ENCODE assay signal across 8 cellular contexts in genomic region chr19:58227964-58228583, GRCh38. TPM values are rescaled to one million over a fixed set of nuclear protein-coding genes. Genes with fewer than 3 reads are reported as not detected.
A peak's percentile ranks its signal among the peaks of the same experiment; 100 is the strongest.
DNase-seq lines count a peak whose midpoint lies in the region; ATAC-seq and TF ChIP-seq lines count a peak whose summit lies in the region.

No MANE protein-coding gene starts in this region.

- H3K9me3 ChIP-seq in HUES48 (ENCODE audit: control insufficient read depth, insufficient read depth, low read length) (no peaks in the 10 kb centered on the region), right lobe of liver (peaks cover 0 to 13% (median 3%) of the 10 kb centered on the region in 4 donors), tibial nerve (peaks cover 0 to 97% (median 16%) of the 10 kb centered on the region in 4 donors)

- H3K36me3 ChIP-seq in HUES48 (ENCODE audit: control insufficient read depth, insufficient read depth, low read length) (peaks cover 34% of the 10 kb centered on the region), right lobe of liver (peaks cover 0 to 14% (median 4%) of the 10 kb centered on the region in 4 donors), tibial nerve (peaks cover 0 to 42% (median 6%) of the 10 kb centered on the region in 3 donors)

- 8% methylated on average over 14 of the region's 23 CpGs for WGBS in right lobe of liver (ENCODE audit: insufficient coverage, low coverage, low lambda C conversion rate, missing lambda C conversion rate)
- 10 to 12% methylated on average over 16 to 22 of the region's 23 CpGs for WGBS in tibial nerve, 2 donors

- H3K27ac Mint-ChIP-seq in brain = peak overlapping the region; percentile 94 to 99 (median 98)

- TF ChIP-seq EP300 in tibial nerve (IDR thresholded peaks at IDR 0.05) = no peak

- H3K4me1 Mint-ChIP-seq in brain = peaks cover 25% of the 10 kb centered on the region

- peak overlapping the region; percentile 94 for H3K4me3 ChIP-seq in HUES48 (ENCODE audit: low read depth, low read length)
- H3K4me3 ChIP-seq in right lobe of liver = peak overlapping the region; percentile 65 to 98 (median 73)
- H3K4me3 ChIP-seq in tibial nerve = peak overlapping the region; percentile 62 to 81 (median 67)

- H3K27me3 Mint-ChIP-seq in brain = no peaks in the 10 kb centered on the region

- intact Hi-C loops in right lobe of liver (cut with DNase I) = no loop called here

- no peaks in the 10 kb centered on the region for H3K27me3 ChIP-seq in HUES48 (ENCODE audit: control insufficient read depth, insufficient read depth, low read length)
- no peaks in the 10 kb centered on the region for H3K27me3 ChIP-seq in right lobe of liver
- no peaks in the 10 kb centered on the region for H3K27me3 ChIP-seq in tibial nerve

- peaks cover 59 to 80% (median 69%) of the 10 kb centered on the region in 5 experiments for H3K9me3 Mint-ChIP-seq in brain

- H3K27ac ChIP-seq in HUES48 (ENCODE audit: low read depth, low read length) = peak overlapping the region; percentile 94
- H3K27ac ChIP-seq in right lobe of liver = peak overlapping the region; percentile 20 to 50 (median 24)
- peak overlapping the region; percentile 58 to 79 (median 74) for H3K27ac ChIP-seq in tibial nerve

- H3K4me3 Mint-ChIP-seq in brain = peak overlapping the region; percentile 89 to 99 (median 94)

- H3K36me3 Mint-ChIP-seq in brain = peaks cover 70% of the 10 kb centered on the region

- TF ChIP-seq CTCF in brain (conservative IDR thresholded peaks at IDR 0.05) = no peak
- TF ChIP-seq CTCF in right lobe of liver (IDR thresholded peaks at IDR 0.05) = no peak
- no peak for TF ChIP-seq CTCF in tibial nerve (IDR thresholded peaks at IDR 0.05)

- H3K4me1 ChIP-seq in HUES48 (ENCODE audit: control insufficient read depth, insufficient read depth, low read length) (peaks cover 11% of the 10 kb centered on the region), right lobe of liver (peaks cover 0 to 8% (median 1%) of the 10 kb centered on the region in 4 donors), tibial nerve (peaks cover 0 to 13% (median 4%) of the 10 kb centered on the region in 4 donors)

- TF ChIP-seq POLR2A in right lobe of liver (IDR thresholded peaks at IDR 0.05) (no peak), tibial nerve (IDR thresholded peaks at IDR 0.05) (no peak)

- DNase-seq in DMS79 treated with DMSO at 0.1 percent for 48 hours (lab: John Stamatoyannopoulos, UW) (peak; percentile 20), right lobe of liver (no peak), tibial nerve (ENCODE audit: low spot score in 2 of 2) (no peak), ureter (ENCODE audit: low spot score) (no peak), NCI-H2196 treated with DMSO at 0.1 percent for 48 hours (lab: John Stamatoyannopoulos, UW; ENCODE audit: unreplicated experiment) (no peak)

- ATAC-seq in right lobe of liver = peak in 1 of 4 donors; percentile 59
- ATAC-seq in HG02938 (IDR thresholded peaks at IDR 0.05; ENCODE audit: unreplicated experiment) = no peak

- peak overlapping the region; percentile 98 for H3K9ac ChIP-seq in HUES48 (ENCODE audit: low read depth, low read length)

RNA-seq across cellular contexts. Expression of gene ZNF544, which starts 0.6 kb away (rescaled TPM):
- 38.9 TPM for polyA plus RNA-seq in brain (ENCODE audit: insufficient read depth, low read depth, low replicate concordance)
- total RNA-seq in right lobe of liver (10 to 100 TPM in 3 of 6 experiments, 1 to 10 TPM in 3; 6.1 to 16.5 (median 10.7) TPM), tibial nerve (10 to 100 TPM; 35.2 to 55.2 (median 53.3) TPM), ureter (46.4 TPM)

RNA-seq across cellular contexts. Expression of gene ZNF274, which starts 45.2 kb away (rescaled TPM):
- polyA plus RNA-seq in brain (ENCODE audit: insufficient read depth, low read depth, low replicate concordance) = 17.9 TPM
- 10 to 100 TPM; 12.7 to 18.5 (median 14.4) TPM for total RNA-seq in right lobe of liver
- total RNA-seq in tibial nerve = 10 to 100 TPM; 27.3 to 38.8 (median 33.8) TPM
- total RNA-seq in ureter = 29.7 TPM

RNA-seq across cellular contexts. Expression of gene ZNF8, which starts 50.7 kb away (rescaled TPM):
- 3.2 TPM for polyA plus RNA-seq in brain (ENCODE audit: insufficient read depth, low read depth, low replicate concordance)
- total RNA-seq in right lobe of liver = 1 to 10 TPM; 1.0 to 2.3 (median 1.6) TPM
- 10 to 100 TPM in 1 of 4 donors, 1 to 10 TPM in 3; 8.0 to 11.2 (median 8.6) TPM for total RNA-seq in tibial nerve
- total RNA-seq in ureter = 8.6 TPM

Comparison
In these comparisons a context has a peak if more than half of its experiments do, and no peak if none do; other contexts are left out.
1. H3K27ac ChIP-seq: peak in every context shown above with its lines; median percentile 94 in HUES48; 74 in tibial nerve; 24 in right lobe of liver.